In the genomic region with DNA sequence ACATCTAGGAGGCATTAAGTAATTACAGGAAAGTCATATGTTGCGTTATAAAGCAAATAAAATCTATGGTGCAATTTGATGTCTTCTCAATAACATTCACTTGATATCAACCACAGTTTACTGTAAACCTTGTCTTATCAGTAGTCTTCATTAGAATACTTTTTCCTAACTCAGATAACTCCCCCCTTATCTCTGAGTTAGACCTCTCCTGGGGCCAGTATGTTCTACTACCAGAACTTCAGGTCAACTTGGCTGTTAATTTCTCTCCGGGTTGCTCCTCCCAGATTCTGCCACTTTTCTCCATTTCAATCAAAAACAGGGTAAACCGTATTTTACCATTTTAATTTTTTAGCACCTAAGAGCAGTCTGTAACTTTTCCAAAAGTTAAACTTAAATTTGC, we compare ENCODE assay signal across 21 cellular contexts. TPM values are rescaled to one million over a fixed set of nuclear protein-coding genes. Genes with fewer than 3 reads are reported as not detected.
A peak's percentile ranks its signal among the peaks of the same experiment; 100 is the strongest.
DNase-seq lines count a peak whose midpoint lies in the region; FAIRE-seq and TF ChIP-seq lines count a peak whose summit lies in the region.
"Had no signal": no experiment of that assay in that cellular context is flagged by ENCODE, and none has a peak within 500 bp of the region (broad histone marks: within the 10 kb centered on the region; RNA-seq: fewer than 3 reads in every experiment).

No MANE protein-coding gene starts in this region.

- H3F3A ChIP-seq in neural progenitor cell (ENCODE audit: low read depth), result peaks cover 30% of the 10 kb centered on the region

- no peaks in the 10 kb centered on the region for H3K79me2 ChIP-seq in astrocyte (ENCODE audit: insufficient read depth, low read length)
- H3K79me2 ChIP-seq in neural progenitor cell (ENCODE audit: low read depth), result no peaks in the 10 kb centered on the region

- H3K4me1 ChIP-seq in HUES48 (ENCODE audit: control insufficient read depth, insufficient read depth, low read length) (peaks cover 32% of the 10 kb centered on the region), astrocyte (ENCODE audit: insufficient read depth, low read length) (peaks cover 35% of the 10 kb centered on the region), neural progenitor cell (peaks cover 40% of the 10 kb centered on the region)
- H3K4me1 ChIP-seq: SJCRH30 had no signal

- FAIRE-seq in astrocyte (lab: Jason Lieb, UNC), result no peak
- FAIRE-seq: GM19239, HepG2, K562, RCC 7860 had no signal

- peaks cover 50% of the 10 kb centered on the region for H3K4me1 Mint-ChIP-seq in astrocyte (ENCODE audit: low read depth, unreplicated experiment)
- peaks cover 43% of the 10 kb centered on the region for H3K4me1 Mint-ChIP-seq in neural progenitor cell
- H3K4me1 Mint-ChIP-seq: CD14-positive monocyte had no signal

- TF ChIP-seq CTCF in astrocyte (IDR thresholded peaks at IDR 0.05; ENCODE audit: insufficient read depth, low read depth, low read length), result no peak
- TF ChIP-seq CTCF in neural progenitor cell (IDR thresholded peaks at IDR 0.05), result no peak

- peaks cover 1% of the 10 kb centered on the region for H3K36me3 Mint-ChIP-seq in astrocyte (ENCODE audit: low read depth, unreplicated experiment)
- no peaks in the 10 kb centered on the region for H3K36me3 Mint-ChIP-seq in neural progenitor cell
- H3K36me3 Mint-ChIP-seq: CD14-positive monocyte had no signal

- H3K4me3 ChIP-seq in HUES48 (ENCODE audit: low read depth, low read length), result no peak overlapping the region
- H3K4me3 ChIP-seq in astrocyte (ENCODE audit: insufficient read depth, low read depth, low read length), result no peak overlapping the region
- H3K4me3 ChIP-seq in neural progenitor cell, result no peak overlapping the region
- H3K4me3 ChIP-seq: K562, SJCRH30 had no signal

- H3K9ac ChIP-seq in HUES48 (ENCODE audit: low read depth, low read length) (no peak overlapping the region), astrocyte (ENCODE audit: low read length) (no peak overlapping the region), neural progenitor cell (no peak overlapping the region)

- H2AFZ ChIP-seq in astrocyte (ENCODE audit: low read depth, low read length), result no peak overlapping the region
- no peak overlapping the region for H2AFZ ChIP-seq in neural progenitor cell (replicated peaks)

- H3K36me3 ChIP-seq in HUES48 (ENCODE audit: control insufficient read depth, insufficient read depth, low read length) (peaks cover 22% of the 10 kb centered on the region), astrocyte (ENCODE audit: insufficient read depth, low read length) (no peaks in the 10 kb centered on the region), neural progenitor cell (no peaks in the 10 kb centered on the region)
- H3K36me3 ChIP-seq: SJCRH30 had no signal

- H3K27me3 Mint-ChIP-seq in astrocyte (ENCODE audit: low read depth, unreplicated experiment) (no peaks in the 10 kb centered on the region), neural progenitor cell (ENCODE audit: insufficient read depth, low read depth) (peaks cover 10% of the 10 kb centered on the region)

- H3K27me3 ChIP-seq in HUES48 (ENCODE audit: control insufficient read depth, insufficient read depth, low read length) (no peaks in the 10 kb centered on the region), astrocyte (ENCODE audit: insufficient read depth, low read length) (no peaks in the 10 kb centered on the region), neural progenitor cell (peaks cover 5% of the 10 kb centered on the region)
- H3K27me3 ChIP-seq: SJCRH30 had no signal

- H3K27ac Mint-ChIP-seq in astrocyte (ENCODE audit: unreplicated experiment), result peak overlapping the region; percentile 88
- H3K27ac Mint-ChIP-seq in neural progenitor cell, result no peak overlapping the region
- H3K27ac Mint-ChIP-seq: CD14-positive monocyte had no signal

- no peaks in the 10 kb centered on the region for H3K9me3 ChIP-seq in HUES48 (ENCODE audit: control insufficient read depth, insufficient read depth, low read length)
- H3K9me3 ChIP-seq in astrocyte (ENCODE audit: insufficient read depth, low read depth, low read length), result no peaks in the 10 kb centered on the region
- H3K9me3 ChIP-seq in neural progenitor cell (ENCODE audit: low read depth), result no peaks in the 10 kb centered on the region
- H3K9me3 ChIP-seq: SJCRH30 had no signal

- H3K4me3 Mint-ChIP-seq in astrocyte (ENCODE audit: unreplicated experiment), result no peak overlapping the region
- no peak overlapping the region for H3K4me3 Mint-ChIP-seq in neural progenitor cell
- H3K4me3 Mint-ChIP-seq: CD14-positive monocyte had no signal

- peak overlapping the region; percentile 36 for H3K27ac ChIP-seq in HUES48 (ENCODE audit: low read depth, low read length)
- H3K27ac ChIP-seq in astrocyte (ENCODE audit: low read depth, low read length), result peak overlapping the region; percentile 54
- no peak overlapping the region for H3K27ac ChIP-seq in neural progenitor cell
- H3K27ac ChIP-seq: SJCRH30 had no signal

- H3K9me3 Mint-ChIP-seq in astrocyte (ENCODE audit: unreplicated experiment) (no peaks in the 10 kb centered on the region), neural progenitor cell (no peaks in the 10 kb centered on the region)

- peak; percentile 64 for DNase-seq in NCI-H226
- no peak for DNase-seq in astrocyte (ENCODE audit: low read depth)
- DNase-seq in neural progenitor cell (ENCODE audit: low spot score), result no peak
- DNase-seq in DMS153 treated with DMSO at 0.1 percent for 48 hours (lab: John Stamatoyannopoulos, UW; ENCODE audit: unreplicated experiment), result no peak
- DNase-seq in stimulated activated naive CD4-positive, alpha-beta T cell (lab: John Stamatoyannopoulos, UW), result no peak
- DNase-seq in NCI-H510A treated with DMSO at 0.1 percent for 48 hours (lab: John Stamatoyannopoulos, UW), result no peak
- DNase-seq: DMS53, GDM1, NCI-H1105 treated with DMSO at 0.1 percent for 48 hours, NCI-H1694, NCI-H2081, NCI-H2171, NCI-H526, OCI-M1, SJCRH30 had no signal

- peak overlapping the region; percentile 29 for H3K4me2 ChIP-seq in astrocyte (ENCODE audit: low read length)
- H3K4me2 ChIP-seq in neural progenitor cell, result peak overlapping the region; percentile 31

- H4K20me1 ChIP-seq in astrocyte (ENCODE audit: insufficient read depth, low read length) (no peaks in the 10 kb centered on the region), neural progenitor cell (ENCODE audit: low read depth) (no peaks in the 10 kb centered on the region)

RNA-seq across cellular contexts. Expression of a gene that starts 50.0 kb away (rescaled TPM):
- 2.5 TPM in 2 replicates for total RNA-seq in astrocyte
- total RNA-seq in neural progenitor cell (ENCODE audit: low replicate concordance), result 2.4 and 2.7 TPM in 2 replicates
- total RNA-seq: HepG2 had no signal
